Comparison of ENCODE assay signal across 1 cellular context in genomic region chr1:201911827-201912571, GRCh38.
TF ChIP-seq lines count a peak whose summit lies in the region.

No MANE protein-coding gene starts in this region.

TF ChIP-seq in HEK293, 187 proteins besides CTCF, POLR2A, EP300 and RAD21 (continued from another document):
- no peak for TF ChIP-seq ZNF518A (tag by site-specific recombination; conservative IDR thresholded peaks at IDR 0.05; ENCODE audit: low read depth)
- TF ChIP-seq ZNF157 (tag by site-specific recombination; IDR thresholded peaks at IDR 0.05), result no peak
- TF ChIP-seq ZSCAN18 (tag by site-specific recombination; IDR thresholded peaks at IDR 0.05), result no peak
- TF ChIP-seq ZNF155 (tag by site-specific recombination; IDR thresholded peaks at IDR 0.05), result no peak
- TF ChIP-seq ZIC2 (tag by site-specific recombination; IDR thresholded peaks at IDR 0.05), result peak; percentile 97
- no peak for TF ChIP-seq GFI1B (tag by site-specific recombination; IDR thresholded peaks at IDR 0.05)
- peak; percentile 59; the same call in 1 of the 2 replicates for TF ChIP-seq ZBTB17 (tag by site-specific recombination; IDR thresholded peaks at IDR 0.05)
- TF ChIP-seq ZNF473 (tag by site-specific recombination; IDR thresholded peaks at IDR 0.05), result no peak
- no peak for TF ChIP-seq MEIS1 (CRISPR knock-in tag; IDR thresholded peaks at IDR 0.05; ENCODE audit: borderline replicate concordance)
- TF ChIP-seq KLF10 (tag by site-specific recombination; IDR thresholded peaks at IDR 0.05), result no peak
- TF ChIP-seq ZNF362 (tag by site-specific recombination; IDR thresholded peaks at IDR 0.05), result no peak
- no peak for TF ChIP-seq ZNF394 (tag by site-specific recombination; IDR thresholded peaks at IDR 0.05; ENCODE audit: borderline replicate concordance)
- no peak for TF ChIP-seq ZFP37 (tag by site-specific recombination; IDR thresholded peaks at IDR 0.05)
- TF ChIP-seq ZBTB20 (tag by site-specific recombination; IDR thresholded peaks at IDR 0.05), result no peak
